ENCODE assay signal across 10 cellular contexts in the genomic region with DNA sequence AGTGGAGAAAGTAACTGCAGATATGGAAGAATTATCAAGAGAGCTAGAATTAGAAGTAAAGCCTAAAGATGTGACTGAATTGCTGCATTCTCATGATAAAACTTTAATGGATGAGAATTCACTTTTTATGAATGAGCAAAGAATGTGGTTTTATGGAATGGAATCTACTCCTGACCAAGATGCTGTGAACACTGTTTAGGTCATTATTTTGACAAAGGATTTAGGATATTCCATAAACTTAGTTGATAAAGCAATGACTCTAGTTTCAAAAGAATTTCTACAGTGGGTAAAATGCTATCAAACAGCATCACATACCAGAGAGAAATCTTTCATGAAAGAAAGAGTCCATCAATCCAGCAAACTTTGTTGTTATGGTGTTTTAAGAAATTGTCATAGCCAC.
"Had no signal": no experiment of that assay in that cellular context is flagged by ENCODE, and none has a peak within 500 bp of the region (broad histone marks: within the 10 kb centered on the region; RNA-seq: fewer than 3 reads in every experiment).

No MANE protein-coding gene starts in this region.

- DNase-seq: activated CD4-positive, CD25-positive, alpha-beta regulatory T cell treated with anti-CD3 and anti-CD28 coated beads, Interleukin-2, amount 50 U/mL, for 72 hours; activated naive CD8-positive, alpha-beta T cell treated with anti-CD3 and anti-CD28 coated beads for 36 hours; cerebellar nuclear complex; dermis blood vessel endothelial cell; erythroblast; left lung; naive B cell; stimulated activated CD4-positive, alpha-beta T cell treated with anti-CD3 and anti-CD28 coated beads, Interleukin-2, amount 100 ng/mL, for 48 hours; thyroid gland had no signal

- ATAC-seq: left lung; stimulated activated memory B cell treated with anti-CD40 and anti-IgM and Interleukin-4, amounts not matched to agents 10 μg/mL and 1 μg/mL and 100 μg/mL, for 72 hours had no signal
